In genomic region chr22:29030618-29031235, GRCh38 we compare ENCODE assay signal across 8 cellular contexts. TPM values are rescaled to one million over a fixed set of nuclear protein-coding genes. Genes with fewer than 3 reads are reported as not detected.
DNase-seq lines count a peak whose midpoint lies in the region; ATAC-seq, FAIRE-seq and TF ChIP-seq lines count a peak whose summit lies in the region.

No MANE protein-coding gene starts in this region.

- H3K36me3 ChIP-seq in keratinocyte (ENCODE audit: control insufficient read depth in 2 of 2, extremely low read depth in 1 of 2, insufficient read depth in 2 of 2, low read length in 2 of 2): peaks cover 0 to 1% of the 10 kb centered on the region in 2 experiments
- no peaks in the 10 kb centered on the region for H3K36me3 ChIP-seq in smooth muscle cell (ENCODE audit: low read depth)

- CTCF ChIA-PET in activated CD4-positive, alpha-beta T cell treated with anti-CD3 and anti-CD28 coated beads, Interleukin-2, amount 10 ng/mL, durations not matched to agents 7 days and 5 days (lab: Charles Lee): interaction anchor here (0.5 to 2.4 kb wide), 2 partner anchors 10 to 150 kb away, joined by 4 to 5 read pairs; no protein-coding TSS in a partner anchor

- no peaks in the 10 kb centered on the region for H3K9me3 Mint-ChIP-seq in activated CD4-positive, alpha-beta T cell treated with anti-CD3 and anti-CD28 coated beads, Interleukin-2, amount 10 ng/mL, durations not matched to agents 7 days and 5 days

- no peak overlapping the region for H2AFZ ChIP-seq in keratinocyte (ENCODE audit: control insufficient read depth, low read length)
- H2AFZ ChIP-seq in smooth muscle cell (ENCODE audit: low read depth): no peak overlapping the region

- H3K4me1 ChIP-seq in keratinocyte (ENCODE audit: control insufficient read depth, extremely low read depth, insufficient read depth, low read length) (peaks cover 25% of the 10 kb centered on the region), smooth muscle cell (ENCODE audit: low read depth) (peaks cover 25% of the 10 kb centered on the region)

- no peak for FAIRE-seq in keratinocyte (lab: Jason Lieb, UNC)

- H3K4me3 ChIP-seq in choroid plexus epithelial cell (ENCODE audit: low read depth, low read length): peak overlapping the region; percentile 55
- peak overlapping the region; percentile 6 to 60 (median 30) for H3K4me3 ChIP-seq in keratinocyte (ENCODE audit: control insufficient read depth in 2 of 3, extremely low read depth in 1 of 3, insufficient read depth in 2 of 3, low read depth in 1 of 3, low read length in 3 of 3)
- peak overlapping the region; percentile 50 for H3K4me3 ChIP-seq in smooth muscle cell

- H3K4me1 Mint-ChIP-seq in activated CD4-positive, alpha-beta T cell treated with anti-CD3 and anti-CD28 coated beads, Interleukin-2, amount 10 ng/mL, durations not matched to agents 7 days and 5 days: peaks cover 7% of the 10 kb centered on the region

- H3K79me2 ChIP-seq in keratinocyte (ENCODE audit: control insufficient read depth, insufficient read depth, low read length) (no peaks in the 10 kb centered on the region), smooth muscle cell (ENCODE audit: low read depth) (no peaks in the 10 kb centered on the region)

- TF ChIP-seq CTCF in choroid plexus epithelial cell (conservative IDR thresholded peaks at IDR 0.05; ENCODE audit: low read depth, low read length): no peak
- TF ChIP-seq CTCF in keratinocyte (optimal IDR thresholded peaks at IDR 0.05 in 1 of 3, IDR thresholded peaks at IDR 0.05 in 1 of 3, conservative IDR thresholded peaks at IDR 0.05 in 1 of 3; ENCODE audit: extremely low read depth in 1 of 3, insufficient read depth in 2 of 3, low read length in 3 of 3): no peak
- TF ChIP-seq CTCF in smooth muscle cell (IDR thresholded peaks at IDR 0.05; ENCODE audit: borderline replicate concordance, insufficient read depth, poor library complexity, severe bottlenecking): no peak

- H3K27ac Mint-ChIP-seq in activated CD4-positive, alpha-beta T cell treated with anti-CD3 and anti-CD28 coated beads, Interleukin-2, amount 10 ng/mL, durations not matched to agents 7 days and 5 days: no peak overlapping the region

- peak overlapping the region; percentile 64 for H3K9ac ChIP-seq in keratinocyte (ENCODE audit: control insufficient read depth, extremely low read depth, insufficient read depth, low read length)
- peak overlapping the region; percentile 92 for H3K9ac ChIP-seq in smooth muscle cell (ENCODE audit: low read depth)

- H4K20me1 ChIP-seq in keratinocyte (ENCODE audit: control insufficient read depth, extremely low read depth, insufficient read depth, low read length) (peaks cover 2% of the 10 kb centered on the region), smooth muscle cell (ENCODE audit: low read depth) (no peaks in the 10 kb centered on the region)

- no peak for ATAC-seq in GM19397 (IDR thresholded peaks at IDR 0.05; ENCODE audit: unreplicated experiment)

- dilution Hi-C loops in keratinocyte (cut with MboI; ENCODE audit: extremely low pct_ligation_motif_present, low sequenced_read_pairs): no loop called here

- no peaks in the 10 kb centered on the region for H3K36me3 Mint-ChIP-seq in activated CD4-positive, alpha-beta T cell treated with anti-CD3 and anti-CD28 coated beads, Interleukin-2, amount 10 ng/mL, durations not matched to agents 7 days and 5 days (ENCODE audit: low read depth)

- H3K27ac ChIP-seq in keratinocyte (ENCODE audit: control insufficient read depth, insufficient read depth, low read length) (peak overlapping the region; percentile 57), smooth muscle cell (ENCODE audit: low read depth) (peak overlapping the region; percentile 96)

- peak; percentile 78 for DNase-seq in DMS53 (lab: John Stamatoyannopoulos, UW)
- peak; percentile 24 for DNase-seq in NCI-H2196 treated with DMSO at 0.1 percent for 48 hours (lab: John Stamatoyannopoulos, UW; ENCODE audit: unreplicated experiment)
- DNase-seq in choroid plexus epithelial cell (ENCODE audit: low read depth): peak; percentile 88
- DNase-seq in keratinocyte (ENCODE audit: low read depth, low spot score): no peak
- DNase-seq in smooth muscle cell (lab: John Stamatoyannopoulos, UW; ENCODE audit: unreplicated experiment): peak; percentile 27
- DNase-seq in activated CD4-positive, alpha-beta T cell treated with anti-CD3 and anti-CD28 coated beads, Interleukin-2, amount 10 ng/mL, durations not matched to agents 7 days and 5 days: no peak
- DNase-seq in NCI-H2081 treated with DMSO at 0.1 percent for 48 hours (lab: John Stamatoyannopoulos, UW): no peak

- H3K9me3 ChIP-seq in keratinocyte (ENCODE audit: control insufficient read depth, low read depth, low read length) (no peaks in the 10 kb centered on the region), smooth muscle cell (replicated peaks; ENCODE audit: low read depth) (no peaks in the 10 kb centered on the region)

- H3K4me3 Mint-ChIP-seq in activated CD4-positive, alpha-beta T cell treated with anti-CD3 and anti-CD28 coated beads, Interleukin-2, amount 10 ng/mL, durations not matched to agents 7 days and 5 days: no peak overlapping the region

- no peaks in the 10 kb centered on the region for H3K9me1 ChIP-seq in keratinocyte (ENCODE audit: control insufficient read depth, extremely low read depth, insufficient read depth, low read length)

- WGBS in smooth muscle cell (ENCODE audit: low lambda C conversion rate): 4% methylated on average over 21 of the region's 33 CpGs

- peaks cover 52% of the 10 kb centered on the region for H3K27me3 Mint-ChIP-seq in activated CD4-positive, alpha-beta T cell treated with anti-CD3 and anti-CD28 coated beads, Interleukin-2, amount 10 ng/mL, durations not matched to agents 7 days and 5 days

- peaks cover 20% of the 10 kb centered on the region for H3F3A ChIP-seq in smooth muscle cell (ENCODE audit: low read depth)

- POLR2A ChIA-PET in activated CD4-positive, alpha-beta T cell treated with anti-CD3 and anti-CD28 coated beads, Interleukin-2, amount 10 ng/mL, durations not matched to agents 7 days and 5 days (lab: Charles Lee): no interaction called here

- peak overlapping the region; percentile 85 for H3K4me2 ChIP-seq in keratinocyte (ENCODE audit: control insufficient read depth, extremely low read depth, insufficient read depth, low read depth, low read length)
- peak overlapping the region; percentile 86 for H3K4me2 ChIP-seq in smooth muscle cell

- no peaks in the 10 kb centered on the region for H3K27me3 ChIP-seq in keratinocyte (ENCODE audit: control insufficient read depth, extremely low read depth, insufficient read depth, low read length)
- H3K27me3 ChIP-seq in smooth muscle cell (ENCODE audit: low read depth): no peaks in the 10 kb centered on the region

RNA-seq across cellular contexts. Expression of gene C22orf31, which starts 30.9 kb away (rescaled TPM):
- not detected in 3 replicates for polyA plus RNA-seq in keratinocyte
- not detected for polyA plus RNA-seq in keratinocyte (2011; ENCODE audit: low read depth)
- polyA plus RNA-seq in keratinocyte (2011; cell fraction: cytosol; rRNA removed): not detected in 2 replicates
- not detected in 2 replicates for polyA plus RNA-seq in keratinocyte (2011; cell fraction: nucleus; rRNA removed)
- not detected in 2 replicates for polyA plus RNA-seq in keratinocyte (2012; ENCODE audit: low replicate concordance)
- polyA minus RNA-seq in keratinocyte: not detected in 3 replicates
- not detected for polyA minus RNA-seq in keratinocyte (2011; cell fraction: cytosol; rRNA and poly(A)+ RNA removed)
- not detected in 2 replicates for polyA minus RNA-seq in keratinocyte (2011; cell fraction: nucleus; rRNA and poly(A)+ RNA removed)
- total RNA-seq in smooth muscle cell: not detected in 2 replicates
- not detected in 2 replicates for polyA plus RNA-seq in smooth muscle cell
- total RNA-seq in activated CD4-positive, alpha-beta T cell treated with anti-CD3 and anti-CD28 coated beads, Interleukin-2, amount 10 ng/mL, durations not matched to agents 7 days and 5 days: not detected

RNA-seq across cellular contexts. Expression of gene KREMEN1, which starts 42.1 kb away (rescaled TPM):
- polyA plus RNA-seq in keratinocyte: 6.3 to 11.4 TPM (median 6.8 TPM) in 3 replicates
- 2.4 TPM for polyA plus RNA-seq in keratinocyte (2011; ENCODE audit: low read depth)
- 5.2 and 7.8 TPM in 2 replicates for polyA plus RNA-seq in keratinocyte (2011; cell fraction: cytosol; rRNA removed)
- polyA plus RNA-seq in keratinocyte (2011; cell fraction: nucleus; rRNA removed): 6.4 and 8.9 TPM in 2 replicates
- 6.2 and 13.2 TPM in 2 replicates for polyA plus RNA-seq in keratinocyte (2012; ENCODE audit: low replicate concordance)
- polyA minus RNA-seq in keratinocyte: 10.7 to 27.8 TPM (median 11.6 TPM) in 3 replicates
- polyA minus RNA-seq in keratinocyte (2011; cell fraction: cytosol; rRNA and poly(A)+ RNA removed): 7.3 TPM
- polyA minus RNA-seq in keratinocyte (2011; cell fraction: nucleus; rRNA and poly(A)+ RNA removed): 5.4 and 9.7 TPM in 2 replicates
- 6.8 and 7.8 TPM in 2 replicates for total RNA-seq in smooth muscle cell
- 6.0 and 9.9 TPM in 2 replicates for polyA plus RNA-seq in smooth muscle cell
- under 1 TPM in 1 of 2 experiments, not detected in 1; 0.15 TPM for total RNA-seq in activated CD4-positive, alpha-beta T cell treated with anti-CD3 and anti-CD28 coated beads, Interleukin-2, amount 10 ng/mL, durations not matched to agents 7 days and 5 days

Comparison
In these comparisons a context has a peak if more than half of its experiments do, and no peak if none do; other contexts are left out.
1. DNase-seq: peak in DMS53 (single experiment), NCI-H2196 treated with DMSO at 0.1 percent for 48 hours (single experiment), choroid plexus epithelial cell (single experiment) and smooth muscle cell (single experiment); none in keratinocyte (single experiment), activated CD4-positive, alpha-beta T cell treated with anti-CD3 and anti-CD28 coated beads, Interleukin-2, amount 10 ng/mL, durations not matched to agents 7 days and 5 days (single experiment) and NCI-H2081 treated with DMSO at 0.1 percent for 48 hours (single experiment).
2. Peak in every context shown above with its lines, with median percentiles within 50 percentile points of each other: H3K4me3 ChIP-seq.